Comparison of ENCODE assay signal across 8 cellular contexts in genomic region chr19:49801966-49802661, GRCh38. TPM values are rescaled to one million over a fixed set of nuclear protein-coding genes. Genes with fewer than 3 reads are reported as not detected.
DNase-seq lines count a peak whose midpoint lies in the region; ATAC-seq lines count a peak whose summit lies in the region.

No MANE protein-coding gene starts in this region.

- ATAC-seq in GM19395 (IDR thresholded peaks at IDR 0.05; ENCODE audit: unreplicated experiment) = no peak
- ATAC-seq in GM18870 (IDR thresholded peaks at IDR 0.05; ENCODE audit: unreplicated experiment) = no peak

- CTCF ChIA-PET in activated CD4-positive, alpha-beta memory T cell treated with anti-CD3 and anti-CD28 coated beads, Interleukin-2, amount 10 ng/mL, durations not matched to agents 7 days and 5 days (lab: Charles Lee) = no interaction called here

- no peaks in the 10 kb centered on the region for H3K27me3 Mint-ChIP-seq in activated CD4-positive, alpha-beta memory T cell treated with anti-CD3 and anti-CD28 coated beads, Interleukin-2, amount 10 ng/mL, durations not matched to agents 7 days and 5 days

- peaks cover 3% of the 10 kb centered on the region for H3K4me1 Mint-ChIP-seq in activated CD4-positive, alpha-beta memory T cell treated with anti-CD3 and anti-CD28 coated beads, Interleukin-2, amount 10 ng/mL, durations not matched to agents 7 days and 5 days

- peaks cover 34% of the 10 kb centered on the region for H3K36me3 Mint-ChIP-seq in activated CD4-positive, alpha-beta memory T cell treated with anti-CD3 and anti-CD28 coated beads, Interleukin-2, amount 10 ng/mL, durations not matched to agents 7 days and 5 days (ENCODE audit: low read depth)

- no peak overlapping the region for H3K27ac Mint-ChIP-seq in activated CD4-positive, alpha-beta memory T cell treated with anti-CD3 and anti-CD28 coated beads, Interleukin-2, amount 10 ng/mL, durations not matched to agents 7 days and 5 days

- no peak overlapping the region for H3K4me3 Mint-ChIP-seq in activated CD4-positive, alpha-beta memory T cell treated with anti-CD3 and anti-CD28 coated beads, Interleukin-2, amount 10 ng/mL, durations not matched to agents 7 days and 5 days

- H3K9me3 Mint-ChIP-seq in activated CD4-positive, alpha-beta memory T cell treated with anti-CD3 and anti-CD28 coated beads, Interleukin-2, amount 10 ng/mL, durations not matched to agents 7 days and 5 days = no peaks in the 10 kb centered on the region

- DNase-seq in AG20443 (ENCODE audit: low spot score) (peak; percentile 88), NCI-H2171 treated with DMSO at 0.1 percent for 48 hours (lab: John Stamatoyannopoulos, UW) (peak; percentile 67), caudate nucleus (lab: John Stamatoyannopoulos, UW) (peak in 60 of 61 donors; percentile 33 to 96 (median 86)), kidney glomerular epithelial cell (lab: John Stamatoyannopoulos, UW) (peak; percentile 84), superior temporal gyrus (ENCODE audit: extremely low spot score) (peak; percentile 97)
- no peak for DNase-seq in activated CD4-positive, alpha-beta memory T cell treated with anti-CD3 and anti-CD28 coated beads, Interleukin-2, amount 10 ng/mL, durations not matched to agents 7 days and 5 days

- H3K27ac ChIP-seq in caudate nucleus (ENCODE audit: low read depth, low read length) = peak overlapping the region; percentile 76

- POLR2A ChIA-PET in activated CD4-positive, alpha-beta memory T cell treated with anti-CD3 and anti-CD28 coated beads, Interleukin-2, amount 10 ng/mL, durations not matched to agents 7 days and 5 days (lab: Charles Lee) = no interaction called here

RNA-seq across cellular contexts. Expression of gene FUZ, which starts 11.0 kb away (rescaled TPM):
- 10 to 100 TPM; 13.7 to 13.9 TPM for total RNA-seq in activated CD4-positive, alpha-beta memory T cell treated with anti-CD3 and anti-CD28 coated beads, Interleukin-2, amount 10 ng/mL, durations not matched to agents 7 days and 5 days

RNA-seq across cellular contexts. Expression of gene MED25, which starts 16.0 kb away (rescaled TPM):
- total RNA-seq in activated CD4-positive, alpha-beta memory T cell treated with anti-CD3 and anti-CD28 coated beads, Interleukin-2, amount 10 ng/mL, durations not matched to agents 7 days and 5 days = 10 to 100 TPM; 65.3 to 67.9 TPM

RNA-seq across cellular contexts. Expression of gene AP2A1, which starts 35.3 kb away (rescaled TPM):
- total RNA-seq in activated CD4-positive, alpha-beta memory T cell treated with anti-CD3 and anti-CD28 coated beads, Interleukin-2, amount 10 ng/mL, durations not matched to agents 7 days and 5 days = 10 to 100 TPM; 78.0 to 79.2 TPM

RNA-seq across cellular contexts. Expression of gene TSKS, which starts 39.0 kb away (rescaled TPM):
- under 1 TPM; 0.63 to 0.86 TPM for total RNA-seq in activated CD4-positive, alpha-beta memory T cell treated with anti-CD3 and anti-CD28 coated beads, Interleukin-2, amount 10 ng/mL, durations not matched to agents 7 days and 5 days

RNA-seq across cellular contexts. Expression of gene PTOV1, which starts 48.8 kb away (rescaled TPM):
- total RNA-seq in activated CD4-positive, alpha-beta memory T cell treated with anti-CD3 and anti-CD28 coated beads, Interleukin-2, amount 10 ng/mL, durations not matched to agents 7 days and 5 days = 10 to 100 TPM; 69.3 to 71.7 TPM
